9 cellular contexts compared by ENCODE assay signal in the genomic region with DNA sequence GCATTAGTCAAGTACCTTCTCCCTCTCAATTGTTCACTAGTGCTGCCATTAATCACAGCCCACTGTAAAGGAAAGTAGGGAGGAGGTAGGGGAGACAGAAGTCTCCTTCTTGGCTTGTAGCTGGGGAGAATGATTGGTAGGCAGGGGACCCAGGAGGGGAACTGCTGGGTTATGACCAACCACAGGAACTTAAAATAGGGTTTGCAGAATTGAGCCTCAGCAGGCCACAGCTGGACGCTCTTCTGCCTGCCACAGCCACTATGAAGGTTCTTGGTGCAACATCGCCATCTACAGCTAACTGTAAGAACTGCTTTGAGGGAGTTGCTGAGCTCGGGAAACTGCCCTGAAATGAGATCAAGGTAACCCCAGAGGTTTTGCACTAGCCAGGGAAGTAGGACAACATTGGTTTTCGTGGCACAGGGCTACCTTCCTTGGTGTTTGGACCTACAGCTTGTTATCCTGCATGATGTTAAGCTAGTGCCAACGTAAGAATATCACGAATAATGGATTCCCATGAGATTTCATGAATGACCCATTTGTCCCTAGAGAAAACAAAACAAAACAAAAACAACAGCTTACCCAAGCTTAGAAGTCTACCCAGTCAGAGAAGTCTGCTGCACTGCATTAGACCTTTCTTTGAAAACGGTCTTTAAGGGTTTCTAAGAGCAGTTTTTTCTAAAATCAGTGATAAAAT.
DNase-seq lines count a peak whose midpoint lies in the region; ATAC-seq lines count a peak whose summit lies in the region.
"Had no signal": no experiment of that assay in that cellular context is flagged by ENCODE, and none has a peak within 500 bp of the region (broad histone marks: within the 10 kb centered on the region; RNA-seq: fewer than 3 reads in every experiment).

No MANE protein-coding gene starts in this region.

- no peak overlapping the region for H3K27ac ChIP-seq in iPS DF 6.9 (ENCODE audit: low read length)

- WGBS in iPS DF 6.9 (ENCODE audit: insufficient coverage, insufficient read length) = no CpG with 5 or more reads among the region's 7 CpGs

- no peaks in the 10 kb centered on the region for H3K27me3 ChIP-seq in iPS DF 6.9 (ENCODE audit: control insufficient read depth, insufficient read depth, low read length)

- H3K4me1 ChIP-seq in iPS DF 6.9 (ENCODE audit: control insufficient read depth, insufficient read depth, low read length) = peaks cover 1% of the 10 kb centered on the region; the same call in 1 of the 2 replicates

- DNase-seq in GDM1 (lab: John Stamatoyannopoulos, UW) (peak; percentile 23), NCI-H526 (lab: John Stamatoyannopoulos, UW) (peak; percentile 1 to 58), astrocyte of the hippocampus (ENCODE audit: low read depth, low spot score) (peak; percentile 89), iPS DF 6.9 (ENCODE audit: low read depth, low spot score) (peak; percentile 66), stromal cell of bone marrow (ENCODE audit: low read depth) (peak; percentile 12)
- DNase-seq in activated CD4-positive, CD25-positive, alpha-beta regulatory T cell (lab: John Stamatoyannopoulos, UW) = no peak

- H3K36me3 ChIP-seq in iPS DF 6.9 (ENCODE audit: control insufficient read depth, insufficient read depth, low read length) = no peaks in the 10 kb centered on the region

- no peaks in the 10 kb centered on the region for H3K9me3 ChIP-seq in iPS DF 6.9 (ENCODE audit: control insufficient read depth, insufficient read depth, low read length)

- peak; percentile 95 for ATAC-seq in GM19455 (IDR thresholded peaks at IDR 0.05; ENCODE audit: unreplicated experiment)
- ATAC-seq in HG03432 (IDR thresholded peaks at IDR 0.05; ENCODE audit: unreplicated experiment) = peak; percentile 99
- ATAC-seq: activated naive CD4-positive, alpha-beta T cell treated with anti-CD3 and anti-CD28 coated beads, Interleukin-2, amount 50 U/mL, for 72 hours had no signal

- H3K4me3 ChIP-seq in iPS DF 6.9 (ENCODE audit: low read length) = no peak overlapping the region

Comparison
In these comparisons a context has a peak if more than half of its experiments do, and no peak if none do; other contexts are left out.
1. DNase-seq: peak in GDM1 (single experiment), NCI-H526 (2 of 2), astrocyte of the hippocampus (single experiment), iPS DF 6.9 (single experiment) and stromal cell of bone marrow (single experiment); none in activated CD4-positive, CD25-positive, alpha-beta regulatory T cell (0 of 4).